Comparison of ENCODE assay signal across 14 cellular contexts in genomic region chr2:219434718-219435525, GRCh38. TPM values are rescaled to one million over a fixed set of nuclear protein-coding genes. Genes with fewer than 3 reads are reported as not detected.
A peak's percentile ranks its signal among the peaks of the same experiment; 100 is the strongest.
DNase-seq lines count a peak whose midpoint lies in the region; ATAC-seq and TF ChIP-seq lines count a peak whose summit lies in the region.
"Had no signal": no experiment of that assay in that cellular context is flagged by ENCODE, and none has a peak within 500 bp of the region (broad histone marks: within the 10 kb centered on the region; RNA-seq: fewer than 3 reads in every experiment).

Gene SPEG, plus strand, starts transcription at chr2:219434843. Its CDS starts 135 bp downstream, at chr2:219434978.

- H3K4me3 Mint-ChIP-seq in neural progenitor cell = peak within 1 kb of the TSS; percentile 42
- H3K4me3 Mint-ChIP-seq: dendritic cell treated with granulocyte-macrophage colony-stimulating factor and Interleukin-4, amounts not matched to agents 40 ng/mL and 50 ng/mL, for 4 days; natural killer cell treated with Interleukin-12 subunit alpha and Interleukin-12 subunit beta and Interleukin-15 and Interleukin-18, amount 100 ng/mL, for 72 hours; stimulated activated naive CD8-positive, alpha-beta T cell treated with anti-CD3 and anti-CD28 coated beads, Interleukin-15, Interleukin-2, amounts not matched to agents 100 ng/mL and 50 ng/mL, for 24 hours had no signal

- H3K4me1 ChIP-seq in cardiac muscle cell (ENCODE audit: low read depth) (peaks cover 59% of the 10 kb centered on the region), neural progenitor cell (peaks cover 11% of the 10 kb centered on the region)

- H4K20me1 ChIP-seq in neural progenitor cell (ENCODE audit: low read depth) = no peaks in the 10 kb centered on the region

- H3K9me3 ChIP-seq in AG04450 (ENCODE audit: control insufficient read depth, insufficient read depth, low read length) (no peaks in the 10 kb centered on the region; the same call in 1 of the 2 replicates), cardiac muscle cell (ENCODE audit: low read depth) (no peaks in the 10 kb centered on the region), neural progenitor cell (ENCODE audit: low read depth) (no peaks in the 10 kb centered on the region)
- H3K9me3 ChIP-seq: BLaER1 treated with 17β-estradiol and CSF1 and Interleukin-3, amounts not matched to agents 10 nM and 100 nM had no signal

- no peak for DNase-seq in AG04450 (ENCODE audit: low read depth, low spot score)
- no peak for DNase-seq in RPMI7951 (ENCODE audit: low read depth)
- peak; percentile 24 to 64 for DNase-seq in cardiac muscle cell (ENCODE audit: low read depth in 1 of 2, low spot score in 1 of 2)
- DNase-seq in neural progenitor cell (ENCODE audit: low spot score) = peak; percentile 59
- DNase-seq in NCI-H82 (lab: John Stamatoyannopoulos, UW) = no peak
- DNase-seq in C1 segment of cervical spinal cord (lab: John Stamatoyannopoulos, UW) = no peak
- DNase-seq in RPMI8226 = no peak
- DNase-seq: activated CD4-positive, alpha-beta T cell treated with anti-CD3 and anti-CD28 coated beads for 4 hours; NCI-H2171 had no signal

- POLR2A ChIA-PET in AG04450 (lab: Yijun Ruan, JAX) = no interaction called here

- H2AFZ ChIP-seq in neural progenitor cell (replicated peaks) = peak within 1 kb of the TSS; percentile 91

- ATAC-seq in GM18502 (IDR thresholded peaks at IDR 0.05; ENCODE audit: poor library complexity, unreplicated experiment) = no peak

- no peaks in the 10 kb centered on the region for H3K27me3 Mint-ChIP-seq in neural progenitor cell (ENCODE audit: insufficient read depth, low read depth)

- H3K4me3 ChIP-seq in AG04450 (ENCODE audit: low read depth, low read length) = no peak within 1 kb of the TSS
- peak within 1 kb of the TSS; percentile 37 for H3K4me3 ChIP-seq in cardiac muscle cell
- H3K4me3 ChIP-seq in neural progenitor cell = peak within 1 kb of the TSS; percentile 49
- H3K4me3 ChIP-seq: BLaER1 treated with 17β-estradiol and CSF1 and Interleukin-3, amounts not matched to agents 10 nM and 100 nM had no signal

- no peaks in the 10 kb centered on the region for H3K9me3 Mint-ChIP-seq in neural progenitor cell
- H3K9me3 Mint-ChIP-seq: dendritic cell treated with granulocyte-macrophage colony-stimulating factor and Interleukin-4, amounts not matched to agents 40 ng/mL and 50 ng/mL, for 4 days; natural killer cell treated with Interleukin-12 subunit alpha and Interleukin-12 subunit beta and Interleukin-15 and Interleukin-18, amount 100 ng/mL, for 72 hours; stimulated activated naive CD8-positive, alpha-beta T cell treated with anti-CD3 and anti-CD28 coated beads, Interleukin-15, Interleukin-2, amounts not matched to agents 100 ng/mL and 50 ng/mL, for 24 hours had no signal

- H3K27ac ChIP-seq in AG04450 (ENCODE audit: low read depth, low read length) = peak within 1 kb of the TSS; percentile 11
- H3K27ac ChIP-seq in cardiac muscle cell = peak within 1 kb of the TSS; percentile 85
- H3K27ac ChIP-seq in neural progenitor cell = no peak within 1 kb of the TSS
- H3K27ac ChIP-seq: BLaER1 treated with 17β-estradiol and CSF1 and Interleukin-3, amounts not matched to agents 10 nM and 100 nM had no signal

- no peak within 1 kb of the TSS for H3K9ac ChIP-seq in neural progenitor cell
- H3K9ac ChIP-seq: BLaER1 treated with 17β-estradiol and CSF1 and Interleukin-3, amounts not matched to agents 10 nM and 100 nM had no signal

- peaks cover 12% of the 10 kb centered on the region for H3F3A ChIP-seq in neural progenitor cell (ENCODE audit: low read depth)

- H3K4me2 ChIP-seq in neural progenitor cell = peak within 1 kb of the TSS; percentile 88

- TF ChIP-seq CTCF in AG04450 (IDR thresholded peaks at IDR 0.05; ENCODE audit: low read depth, low read length) (no peak), cardiac muscle cell (IDR thresholded peaks at IDR 0.05; ENCODE audit: low read depth, low read length) (no peak), neural progenitor cell (IDR thresholded peaks at IDR 0.05) (no peak)

- peaks cover 7% of the 10 kb centered on the region for H3K4me1 Mint-ChIP-seq in neural progenitor cell

- H3K27ac Mint-ChIP-seq in neural progenitor cell = peak within 1 kb of the TSS; percentile 53
- H3K27ac Mint-ChIP-seq: dendritic cell treated with granulocyte-macrophage colony-stimulating factor and Interleukin-4, amounts not matched to agents 40 ng/mL and 50 ng/mL, for 4 days; natural killer cell treated with Interleukin-12 subunit alpha and Interleukin-12 subunit beta and Interleukin-15 and Interleukin-18, amount 100 ng/mL, for 72 hours; stimulated activated naive CD8-positive, alpha-beta T cell treated with anti-CD3 and anti-CD28 coated beads, Interleukin-15, Interleukin-2, amounts not matched to agents 100 ng/mL and 50 ng/mL, for 24 hours had no signal

- H3K36me3 Mint-ChIP-seq in neural progenitor cell = no peaks in the 10 kb centered on the region
- H3K36me3 Mint-ChIP-seq: natural killer cell treated with Interleukin-12 subunit alpha and Interleukin-12 subunit beta and Interleukin-15 and Interleukin-18, amount 100 ng/mL, for 72 hours had no signal

- no peaks in the 10 kb centered on the region for H3K79me2 ChIP-seq in neural progenitor cell (ENCODE audit: low read depth)

- H3K27me3 ChIP-seq in AG04450 (ENCODE audit: control insufficient read depth, insufficient read depth, low read length) = no peaks in the 10 kb centered on the region
- H3K27me3 ChIP-seq in cardiac muscle cell = no peaks in the 10 kb centered on the region
- H3K27me3 ChIP-seq in neural progenitor cell = peaks cover 58% of the 10 kb centered on the region

- H3K36me3 ChIP-seq in cardiac muscle cell = no peaks in the 10 kb centered on the region
- no peaks in the 10 kb centered on the region for H3K36me3 ChIP-seq in neural progenitor cell
- H3K36me3 ChIP-seq: BLaER1 treated with 17β-estradiol and CSF1 and Interleukin-3, amounts not matched to agents 10 nM and 100 nM had no signal

- CTCF ChIA-PET in AG04450 (lab: Charles Lee) = interaction anchor here (1.3 to 1.5 kb wide), 2 partner anchors 32 to 47 kb away, joined by 3 to 5 read pairs; no protein-coding TSS in a partner anchor

RNA-seq across cellular contexts. Expression of gene SPEG, which starts in this region (rescaled TPM):
- 28.0 and 32.8 TPM in 2 replicates for polyA plus RNA-seq in AG04450 (2011; rRNA removed)
- polyA minus RNA-seq in AG04450 (2011; rRNA and poly(A)+ RNA removed) = 24.5 and 38.3 TPM in 2 replicates
- 32.7 and 33.3 TPM in 2 replicates for total RNA-seq in RPMI7951 (2014; rRNA removed; shearing (Covaris generic))
- 275 and 292 TPM in 2 replicates for total RNA-seq in cardiac muscle cell
- 185 and 188 TPM in 2 replicates for polyA plus RNA-seq in cardiac muscle cell
- 5.6 and 18.4 TPM in 2 replicates for total RNA-seq in neural progenitor cell (ENCODE audit: low replicate concordance)

Comparison
In these comparisons a context has a peak if more than half of its experiments do, and no peak if none do; other contexts are left out.
1. DNase-seq: peak in cardiac muscle cell (2 of 2) and neural progenitor cell (single experiment); none in AG04450 (single experiment), RPMI7951 (single experiment), NCI-H82 (single experiment), C1 segment of cervical spinal cord (0 of 14) and RPMI8226 (single experiment).